20 cellular contexts compared by ENCODE assay signal in genomic region chr19:29798783-29799182, GRCh38. TPM values are rescaled to one million over a fixed set of nuclear protein-coding genes. Genes with fewer than 3 reads are reported as not detected.
DNase-seq lines count a peak whose midpoint lies in the region; ATAC-seq and TF ChIP-seq lines count a peak whose summit lies in the region.
"Had no signal": no experiment of that assay in that cellular context is flagged by ENCODE, and none has a peak within 500 bp of the region (broad histone marks: within the 10 kb centered on the region; RNA-seq: fewer than 3 reads in every experiment).

No MANE protein-coding gene starts in this region.

- H3K27me3 ChIP-seq in BE2C = no peaks in the 10 kb centered on the region
- H3K27me3 ChIP-seq: foreskin keratinocyte, MG63 had no signal

- TF ChIP-seq CTCF in choroid plexus epithelial cell (conservative IDR thresholded peaks at IDR 0.05; ENCODE audit: low read depth, low read length) (no peak), neural crest cell (conservative IDR thresholded peaks at IDR 0.05) (no peak), BE2C (IDR thresholded peaks at IDR 0.05; ENCODE audit: low read depth, low read length) (no peak)

- ATAC-seq in HG02970 (IDR thresholded peaks at IDR 0.05; ENCODE audit: low FRiP score, unreplicated experiment) (no peak), HG02763 (IDR thresholded peaks at IDR 0.05; ENCODE audit: unreplicated experiment) (no peak)
- ATAC-seq: effector memory CD8-positive, alpha-beta T cell; foreskin keratinocyte; Panc1; psoas muscle had no signal

- peak overlapping the region; percentile 28 for H3K27ac Mint-ChIP-seq in neural crest cell (ENCODE audit: unreplicated experiment)
- H3K27ac Mint-ChIP-seq: effector memory CD8-positive, alpha-beta T cell; H9 had no signal

- H3K4me3 ChIP-seq in choroid plexus epithelial cell (ENCODE audit: low read depth, low read length) (no peak overlapping the region), BE2C (ENCODE audit: low read depth, low read length) (no peak overlapping the region)
- H3K4me3 ChIP-seq: MG63, psoas muscle had no signal

- no peaks in the 10 kb centered on the region for H3K9me3 Mint-ChIP-seq in neural crest cell
- H3K9me3 Mint-ChIP-seq: effector memory CD8-positive, alpha-beta T cell; H9 had no signal

- peaks cover 4% of the 10 kb centered on the region for H3K4me1 Mint-ChIP-seq in neural crest cell

- no peaks in the 10 kb centered on the region for H3K9me3 ChIP-seq in BE2C
- H3K9me3 ChIP-seq: MG63, psoas muscle had no signal

- no peaks in the 10 kb centered on the region for H3K27me3 Mint-ChIP-seq in neural crest cell (ENCODE audit: low read depth)

- no peaks in the 10 kb centered on the region for H3K36me3 ChIP-seq in BE2C
- H3K36me3 ChIP-seq: MG63 had no signal

- DNase-seq in DMS79 treated with DMSO at 0.1 percent for 48 hours (lab: John Stamatoyannopoulos, UW) (peak; percentile 35), HT1080 (ENCODE audit: low read depth) (peak; percentile 30), choroid plexus epithelial cell (ENCODE audit: low read depth) (peak; percentile 48), neural crest cell (ENCODE audit: low read depth, low spot score) (no peak), BE2C (no peak)
- DNase-seq in stimulated activated CD4-positive, alpha-beta T cell treated with anti-CD3 and anti-CD28 coated beads, Interleukin-4, amount 100 ng/mL, for 1 hour = no peak
- DNase-seq: activated CD4-positive, alpha-beta T cell treated with anti-CD3 and anti-CD28 coated beads, Interleukin-2, amount 50 U/mL, for 1 hour; activated naive CD4-positive, alpha-beta T cell treated with anti-CD3 and anti-CD28 coated beads, Interleukin-2, amount 50 U/mL, for 16 hours; activated T-cell treated with anti-CD3 and anti-CD28 coated beads for 4 hours; AML-193; effector memory CD8-positive, alpha-beta T cell; H9; MG63; NCI-H748 treated with DMSO at 0.1 percent for 48 hours; substantia nigra had no signal

- H3K4me3 Mint-ChIP-seq in neural crest cell = no peak overlapping the region
- H3K4me3 Mint-ChIP-seq: effector memory CD8-positive, alpha-beta T cell; H9 had no signal

- H3K4me1 ChIP-seq in BE2C = no peaks in the 10 kb centered on the region
- H3K4me1 ChIP-seq: foreskin keratinocyte, psoas muscle had no signal

- no peaks in the 10 kb centered on the region for H3K36me3 Mint-ChIP-seq in neural crest cell (ENCODE audit: low read depth)

RNA-seq across cellular contexts. Expression of gene CCNE1, which starts 13.0 kb away (rescaled TPM):
- 10.8 and 14.2 TPM in 2 replicates for total RNA-seq in HT1080 (2014; rRNA removed; shearing (Covaris generic))
- 8.1 and 9.1 TPM in 2 replicates for polyA plus RNA-seq in HT1080 (2015; cell fraction: cytosol; rRNA removed)
- 8.0 and 8.7 TPM in 2 replicates for polyA plus RNA-seq in HT1080 (2015; cell fraction: nucleus; rRNA removed)
- 26.1 and 29.7 TPM in 2 replicates for total RNA-seq in neural crest cell
- polyA plus RNA-seq in BE2C (2012; ENCODE audit: insufficient read depth, insufficient read length, low read depth) = 1.5 TPM

Comparison
In these comparisons a context has a peak if more than half of its experiments do, and no peak if none do; other contexts are left out.
1. DNase-seq: peak in DMS79 treated with DMSO at 0.1 percent for 48 hours (single experiment), HT1080 (single experiment) and choroid plexus epithelial cell (single experiment); none in neural crest cell (single experiment), BE2C (single experiment) and stimulated activated CD4-positive, alpha-beta T cell treated with anti-CD3 and anti-CD28 coated beads, Interleukin-4, amount 100 ng/mL, for 1 hour (single experiment).